In the genomic region with DNA sequence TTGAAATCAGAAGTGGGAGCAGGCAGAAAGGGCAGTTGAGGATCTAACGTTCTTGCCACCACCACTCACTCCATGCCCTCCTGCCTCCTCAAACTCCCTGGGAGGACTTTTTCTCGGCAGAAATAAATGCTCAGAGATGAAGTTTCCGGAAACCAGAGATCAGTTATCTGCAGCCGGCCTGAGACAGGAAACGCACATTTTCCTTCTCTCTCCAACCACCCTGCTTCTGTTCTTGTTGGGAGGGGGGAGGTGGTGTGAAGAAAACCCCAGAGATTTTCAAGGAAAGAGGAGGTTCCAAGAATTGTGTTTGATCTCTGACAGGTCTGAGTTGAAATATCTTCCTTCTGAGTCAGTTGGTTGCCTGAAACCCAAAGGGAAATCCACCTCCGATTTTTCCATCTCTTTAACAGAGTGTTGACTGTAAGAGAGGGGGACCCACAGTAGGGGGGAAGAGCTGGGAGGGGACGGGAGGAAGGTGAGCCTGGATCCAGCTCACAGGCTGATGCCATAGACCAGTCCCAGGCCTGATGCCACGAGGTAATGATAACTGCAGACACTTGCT, we compare ENCODE assay signal across 11 cellular contexts.
DNase-seq lines count a peak whose midpoint lies in the region; ATAC-seq and TF ChIP-seq lines count a peak whose summit lies in the region.
"Had no signal": no experiment of that assay in that cellular context is flagged by ENCODE, and none has a peak within 500 bp of the region (broad histone marks: within the 10 kb centered on the region; RNA-seq: fewer than 3 reads in every experiment).

No MANE protein-coding gene starts in this region.

- no peaks in the 10 kb centered on the region for H3K27me3 Mint-ChIP-seq in activated CD4-positive, alpha-beta memory T cell treated with anti-CD3 and anti-CD28 coated beads for 36 hours

- H3K27ac Mint-ChIP-seq in activated CD4-positive, alpha-beta memory T cell treated with anti-CD3 and anti-CD28 coated beads for 36 hours: peak overlapping the region; percentile 95

- BruUV-seq in PC-9 (replicated peaks; lab: Mats Ljungman, UMichigan): no TSS peak

- H3K27me3 ChIP-seq in heart left ventricle (no peaks in the 10 kb centered on the region), esophagus squamous epithelium (no peaks in the 10 kb centered on the region), PC-9 (ENCODE audit: insufficient read depth, low read depth) (no peaks in the 10 kb centered on the region; the same call in 1 of the 2 replicates), gastrocnemius medialis (no peaks in the 10 kb centered on the region)

- peaks cover 43% of the 10 kb centered on the region for H3K36me3 Mint-ChIP-seq in activated CD4-positive, alpha-beta memory T cell treated with anti-CD3 and anti-CD28 coated beads for 36 hours

- H3K4me3 ChIP-seq in heart left ventricle: no peak overlapping the region
- H3K4me3 ChIP-seq in esophagus squamous epithelium: no peak overlapping the region
- H3K4me3 ChIP-seq in PC-9: no peak overlapping the region
- no peak overlapping the region for H3K4me3 ChIP-seq in gastrocnemius medialis

- no peaks in the 10 kb centered on the region for H3K79me2 ChIP-seq in PC-9 (ENCODE audit: low read depth)

- no peaks in the 10 kb centered on the region for H3K9me3 ChIP-seq in heart left ventricle
- no peaks in the 10 kb centered on the region for H3K9me3 ChIP-seq in esophagus squamous epithelium
- no peaks in the 10 kb centered on the region for H3K9me3 ChIP-seq in PC-9 (ENCODE audit: insufficient read depth, low read depth)
- no peaks in the 10 kb centered on the region for H3K9me3 ChIP-seq in gastrocnemius medialis

- TF ChIP-seq CTCF in heart left ventricle (IDR thresholded peaks at IDR 0.05) (no peak), esophagus squamous epithelium (IDR thresholded peaks at IDR 0.05) (no peak), PC-9 (conservative IDR thresholded peaks at IDR 0.05) (no peak), gastrocnemius medialis (IDR thresholded peaks at IDR 0.05 in 4 of 5, conservative IDR thresholded peaks at IDR 0.05 in 1 of 5) (no peak)

- peak; percentile 18 to 52 (median 38) for ATAC-seq in heart left ventricle
- ATAC-seq in stimulated activated naive CD8-positive, alpha-beta T cell treated with anti-CD3 and anti-CD28 coated beads, Interleukin-15, Interleukin-2, amounts not matched to agents 100 U/mL and 50 U/mL, for 24 hours: peak; percentile 77
- ATAC-seq in gastrocnemius medialis: no peak

- H3K9me2 ChIP-seq in PC-9 (ENCODE audit: insufficient read depth): no peaks in the 10 kb centered on the region

- peaks cover 0 to 73% (median 29%) of the 10 kb centered on the region in 12 donors for H3K4me1 ChIP-seq in heart left ventricle
- peaks cover 0 to 27% (median 6%) of the 10 kb centered on the region in 3 donors for H3K4me1 ChIP-seq in esophagus squamous epithelium
- no peaks in the 10 kb centered on the region for H3K4me1 ChIP-seq in PC-9 (replicated peaks; ENCODE audit: insufficient read depth)
- H3K4me1 ChIP-seq in gastrocnemius medialis: no peaks in the 10 kb centered on the region

- in situ Hi-C loops in gastrocnemius medialis (cut with MboI; ENCODE audit: low sequenced_read_pairs in 4 of 4): no loop called here

- H3K36me3 ChIP-seq in heart left ventricle (peaks cover 0 to 34% (median 0%) of the 10 kb centered on the region in 9 donors), esophagus squamous epithelium (no peaks in the 10 kb centered on the region), PC-9 (ENCODE audit: low read depth) (no peaks in the 10 kb centered on the region), gastrocnemius medialis (no peaks in the 10 kb centered on the region)

- no peaks in the 10 kb centered on the region for H3F3A ChIP-seq in PC-9 (ENCODE audit: insufficient read depth, low read depth)

- no peak overlapping the region for H2AFZ ChIP-seq in PC-9

- no peak overlapping the region for H3K4me2 ChIP-seq in PC-9

- H3K4me1 Mint-ChIP-seq in activated CD4-positive, alpha-beta memory T cell treated with anti-CD3 and anti-CD28 coated beads for 36 hours (ENCODE audit: low read depth): peaks cover 73% of the 10 kb centered on the region

- no peaks in the 10 kb centered on the region for H3K9me3 Mint-ChIP-seq in activated CD4-positive, alpha-beta memory T cell treated with anti-CD3 and anti-CD28 coated beads for 36 hours

- H3K4me3 Mint-ChIP-seq in activated CD4-positive, alpha-beta memory T cell treated with anti-CD3 and anti-CD28 coated beads for 36 hours: peak overlapping the region; percentile 53

- intact Hi-C loops in heart left ventricle (cut with DNase I) (no loop called here), cardiac septum (cut with DNase I) (no loop called here), esophagus squamous epithelium (cut with DNase I) (no loop called here), PC-9 (cut with micrococcal nuclease; ENCODE audit: unreplicated experiment) (no loop called here), gastrocnemius medialis (cut with DNase I; ENCODE audit: low total_unique reads) (no loop called here)
- intact Hi-C loops in activated CD4-positive, alpha-beta memory T cell treated with anti-CD3 and anti-CD28 coated beads for 36 hours (cut with micrococcal nuclease): loop anchor here (1.0 kb wide), 5 partner anchors 12 to 55 kb away; no protein-coding TSS in a partner anchor

- no peaks in the 10 kb centered on the region for H4K20me1 ChIP-seq in PC-9 (ENCODE audit: insufficient read depth)

- POLR2A ChIA-PET in activated CD4-positive, alpha-beta memory T cell treated with anti-CD3 and anti-CD28 coated beads for 36 hours (lab: Charles Lee): interaction anchor here (0.7 to 3.1 kb wide), 5 partner anchors 8 to 40 kb away, joined by 3 to 35 read pairs (median 3); no protein-coding TSS in a partner anchor
- POLR2A ChIA-PET in PC-9 (lab: Charles Lee; ENCODE audit: unreplicated experiment): no interaction called here

- 22 to 46% (median 31%) methylated on average over 8 of the region's 8 CpGs for WGBS in heart left ventricle, 4 donors
- WGBS in esophagus squamous epithelium, 2 donors: 54 to 76% methylated on average over 8 of the region's 8 CpGs

- CTCF ChIA-PET in activated CD4-positive, alpha-beta memory T cell treated with anti-CD3 and anti-CD28 coated beads for 36 hours (lab: Charles Lee): interaction anchor here (1.2 to 2.7 kb wide), 6 partner anchors 12 to 83 kb away, joined by 3 to 17 read pairs (median 4); no protein-coding TSS in a partner anchor
- CTCF ChIA-PET in PC-9 (lab: Charles Lee): interaction anchor here (0.6 kb wide), 1 partner anchor 79 kb away, joined by 3 read pairs; no protein-coding TSS in a partner anchor

- no peak for TF ChIP-seq POLR2A in heart left ventricle (IDR thresholded peaks at IDR 0.05)
- TF ChIP-seq POLR2A in esophagus squamous epithelium (IDR thresholded peaks at IDR 0.05): no peak
- TF ChIP-seq POLR2A in gastrocnemius medialis (IDR thresholded peaks at IDR 0.05): no peak

- no peak for DNase-seq in heart left ventricle
- DNase-seq in cardiac septum (ENCODE audit: low spot score): no peak
- DNase-seq in activated CD4-positive, alpha-beta memory T cell treated with anti-CD3 and anti-CD28 coated beads for 36 hours: peak; percentile 65
- no peak for DNase-seq in esophagus squamous epithelium (lab: John Stamatoyannopoulos, UW)
- DNase-seq in stimulated activated naive CD8-positive, alpha-beta T cell treated with anti-CD3 and anti-CD28 coated beads, Interleukin-15, Interleukin-2, amounts not matched to agents 100 U/mL and 50 U/mL, for 24 hours: peak; percentile 47
- DNase-seq in PC-9: no peak
- DNase-seq in cerebellar nuclear complex (lab: John Stamatoyannopoulos, UW): no peak
- no peak for DNase-seq in gastrocnemius medialis
- DNase-seq: amniotic stem cell, islet precursor cell, NCI-H1092 had no signal

- H3K27ac ChIP-seq in heart left ventricle: peak overlapping the region in 5 of 12 donors; percentile 45 to 91 (median 54)
- H3K27ac ChIP-seq in esophagus squamous epithelium: peak overlapping the region in 3 of 4 donors; percentile 5 to 39 (median 10)
- H3K27ac ChIP-seq in PC-9: no peak overlapping the region
- H3K27ac ChIP-seq in gastrocnemius medialis: no peak overlapping the region

Comparison
In these comparisons a context has a peak if more than half of its experiments do, and no peak if none do; other contexts are left out.
1. ATAC-seq: peak in heart left ventricle (4 of 4) and stimulated activated naive CD8-positive, alpha-beta T cell treated with anti-CD3 and anti-CD28 coated beads, Interleukin-15, Interleukin-2, amounts not matched to agents 100 U/mL and 50 U/mL, for 24 hours (single experiment); none in gastrocnemius medialis (0 of 2).
2. DNase-seq: peak in activated CD4-positive, alpha-beta memory T cell treated with anti-CD3 and anti-CD28 coated beads for 36 hours (single experiment) and stimulated activated naive CD8-positive, alpha-beta T cell treated with anti-CD3 and anti-CD28 coated beads, Interleukin-15, Interleukin-2, amounts not matched to agents 100 U/mL and 50 U/mL, for 24 hours (single experiment); none in heart left ventricle (0 of 5), cardiac septum (single experiment), esophagus squamous epithelium (single experiment), PC-9 (0 of 2), cerebellar nuclear complex (0 of 2) and gastrocnemius medialis (0 of 2).
3. H3K27ac ChIP-seq: peak in esophagus squamous epithelium (3 of 4); none in PC-9 (single experiment) and gastrocnemius medialis (0 of 4).